ENCODE assay signal across 8 cellular contexts in genomic region chr1:74811421-74812179, GRCh38.
A peak's percentile ranks its signal among the peaks of the same experiment; 100 is the strongest.
DNase-seq lines count a peak whose midpoint lies in the region; ATAC-seq, FAIRE-seq and TF ChIP-seq lines count a peak whose summit lies in the region.
"Had no signal": no experiment of that assay in that cellular context is flagged by ENCODE, and none has a peak within 500 bp of the region (broad histone marks: within the 10 kb centered on the region; RNA-seq: fewer than 3 reads in every experiment).

No MANE protein-coding gene starts in this region.

- no peaks in the 10 kb centered on the region for H3K79me2 ChIP-seq in KMS-11 (ENCODE audit: insufficient read depth, low read depth)

- H3K4me3 Mint-ChIP-seq in HFFc6 = peak overlapping the region; percentile 45
- H3K4me3 Mint-ChIP-seq in CD8-positive, alpha-beta memory T cell = no peak overlapping the region

- H3K4me1 ChIP-seq in KMS-11 (ENCODE audit: low read depth, poor library complexity, severe bottlenecking) (peaks cover 37% of the 10 kb centered on the region), small intestine (ENCODE audit: control insufficient read depth in 2 of 2, insufficient read depth in 1 of 2, low read depth in 1 of 2, low read length in 1 of 2) (no peaks in the 10 kb centered on the region)
- H3K4me1 ChIP-seq in CD8-positive, alpha-beta memory T cell (ENCODE audit: insufficient read depth, low read length) = no peaks in the 10 kb centered on the region

- H3K27ac Mint-ChIP-seq in HFFc6 = peak overlapping the region; percentile 5; the same call in 1 of the 2 replicates
- H3K27ac Mint-ChIP-seq in CD8-positive, alpha-beta memory T cell = no peak overlapping the region

- peak; percentile 67 for ATAC-seq in GM18907 (IDR thresholded peaks at IDR 0.05; ENCODE audit: unreplicated experiment)

- 62 to 69% (median 67%) methylated on average over 9 of the region's 9 CpGs for WGBS in small intestine, 3 donors

- no peaks in the 10 kb centered on the region for H3K9me3 ChIP-seq in CD8-positive, alpha-beta memory T cell (ENCODE audit: low read length)
- H3K9me3 ChIP-seq in small intestine (ENCODE audit: control insufficient read depth, low read depth) = no peaks in the 10 kb centered on the region

- no peaks in the 10 kb centered on the region for H3K27me3 Mint-ChIP-seq in HFFc6 (ENCODE audit: insufficient read depth)
- H3K27me3 Mint-ChIP-seq in CD8-positive, alpha-beta memory T cell = peaks cover 0 to 4% of the 10 kb centered on the region in 2 donors

- H4K20me1 ChIP-seq in KMS-11 (ENCODE audit: insufficient read depth) = no peaks in the 10 kb centered on the region

- peak overlapping the region; percentile 56; the same call in 1 of the 2 replicates for H3K9ac ChIP-seq in KMS-11

- H3K27me3 ChIP-seq in KMS-11 (ENCODE audit: insufficient read depth, low read depth) (no peaks in the 10 kb centered on the region), small intestine (ENCODE audit: control insufficient read depth in 2 of 2, insufficient read depth in 2 of 2, low read length in 2 of 2) (no peaks in the 10 kb centered on the region)
- H3K27me3 ChIP-seq in CD8-positive, alpha-beta memory T cell (ENCODE audit: insufficient read depth, low read length, poor library complexity, severe bottlenecking) = no peaks in the 10 kb centered on the region

- H3K36me3 ChIP-seq in KMS-11 (ENCODE audit: insufficient read depth) = no peaks in the 10 kb centered on the region
- no peaks in the 10 kb centered on the region for H3K36me3 ChIP-seq in CD8-positive, alpha-beta memory T cell (ENCODE audit: insufficient read depth, low read length)
- no peaks in the 10 kb centered on the region for H3K36me3 ChIP-seq in small intestine (ENCODE audit: control insufficient read depth in 2 of 2, insufficient read depth in 2 of 2, low read length in 2 of 2)

- POLR2A ChIA-PET in CD8-positive, alpha-beta memory T cell (lab: Charles Lee) = no interaction called here

- peak overlapping the region; percentile 52 for H2AFZ ChIP-seq in KMS-11 (ENCODE audit: low read depth)

- no peaks in the 10 kb centered on the region for H3K36me3 Mint-ChIP-seq in HFFc6 (ENCODE audit: low read depth)
- H3K36me3 Mint-ChIP-seq in CD8-positive, alpha-beta memory T cell = no peaks in the 10 kb centered on the region

- FAIRE-seq in small intestine (lab: Jason Lieb, UNC) = no peak

- H3K27ac ChIP-seq in KMS-11 (peak overlapping the region; percentile 85), small intestine (ENCODE audit: low read depth in 1 of 2, low read length in 1 of 2) (peak overlapping the region in 1 of 2 donors; percentile 60)
- no peak overlapping the region for H3K27ac ChIP-seq in CD8-positive, alpha-beta memory T cell (ENCODE audit: low read depth, low read length)

- DNase-seq in HFFc6 (no peak), fibroblast of villous mesenchyme (ENCODE audit: low read depth) (peak; percentile 3), small intestine (no peak), NCI-H2196 (lab: John Stamatoyannopoulos, UW; ENCODE audit: unreplicated experiment) (no peak)
- DNase-seq in CD8-positive, alpha-beta memory T cell = no peak
- DNase-seq: activated T-cell treated with anti-CD3 and anti-CD28 coated beads, Interleukin-2, amount 50 U/mL, for 1 hour had no signal

- TF ChIP-seq CTCF in HFFc6 (IDR thresholded peaks at IDR 0.05) (no peak), KMS-11 (conservative IDR thresholded peaks at IDR 0.05; ENCODE audit: low read depth, low read length) (no peak), fibroblast of villous mesenchyme (IDR thresholded peaks at IDR 0.05; ENCODE audit: insufficient read depth, low read depth, low read length) (no peak)

- no peak overlapping the region for H3K4me3 ChIP-seq in KMS-11 (IDR thresholded peaks at IDR 0.05; ENCODE audit: insufficient read depth, low read depth, low read length)
- H3K4me3 ChIP-seq in fibroblast of villous mesenchyme (ENCODE audit: low read depth, low read length) = no peak overlapping the region
- H3K4me3 ChIP-seq in CD8-positive, alpha-beta memory T cell (ENCODE audit: low read length) = no peak overlapping the region
- H3K4me3 ChIP-seq in small intestine (ENCODE audit: low read depth in 1 of 2, low read length in 2 of 2) = no peak overlapping the region

- H3K4me1 Mint-ChIP-seq in HFFc6 (ENCODE audit: low read depth) = peaks cover 24% of the 10 kb centered on the region; the same call in 1 of the 2 replicates
- no peaks in the 10 kb centered on the region for H3K4me1 Mint-ChIP-seq in CD8-positive, alpha-beta memory T cell

- CTCF ChIA-PET in CD8-positive, alpha-beta memory T cell (lab: Charles Lee) = no interaction called here

- no peaks in the 10 kb centered on the region for H3K9me3 Mint-ChIP-seq in HFFc6
- peaks cover 0 to 3% (median 0%) of the 10 kb centered on the region in 5 donors for H3K9me3 Mint-ChIP-seq in CD8-positive, alpha-beta memory T cell

- peak overlapping the region; percentile 85 for H3K4me2 ChIP-seq in KMS-11
